Comparison of ENCODE assay signal across 30 cellular contexts in the genomic region with DNA sequence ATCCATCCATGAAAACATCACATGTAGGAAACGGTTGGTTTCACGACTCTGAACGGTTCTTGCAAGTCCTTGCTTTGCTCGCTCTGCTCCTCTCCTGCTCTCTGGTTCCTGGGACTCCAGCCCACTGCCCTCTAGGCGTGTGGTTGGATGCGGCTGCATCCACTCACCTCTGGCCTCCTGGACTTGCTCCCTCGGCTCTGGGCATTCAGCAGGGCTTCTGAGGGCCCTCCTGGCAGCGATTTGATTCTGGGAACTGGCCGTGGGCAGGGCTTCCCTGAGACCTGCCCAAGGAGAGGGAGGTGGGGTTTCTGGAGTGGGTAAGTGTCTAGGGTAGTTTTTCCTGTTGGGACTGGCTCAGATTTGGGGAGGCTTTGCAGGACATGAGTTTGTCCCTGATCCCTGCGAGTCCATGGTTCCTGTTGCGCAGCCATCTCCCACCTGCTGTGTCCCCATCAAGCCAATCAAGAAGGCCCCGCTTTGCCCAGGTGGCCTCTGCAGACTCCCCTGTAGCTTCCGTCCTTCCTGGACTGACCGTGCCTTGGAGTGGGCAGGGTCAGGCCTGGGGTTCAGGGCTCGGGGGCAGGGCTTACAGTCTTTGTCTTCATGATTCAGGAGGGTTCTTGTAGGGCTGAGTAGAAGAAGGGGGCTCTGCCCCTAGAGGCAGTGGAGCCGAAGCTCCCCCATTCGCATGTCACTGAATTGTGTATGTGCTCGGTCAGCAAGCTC.
A peak's percentile ranks its signal among the peaks of the same experiment; 100 is the strongest.
DNase-seq lines count a peak whose midpoint lies in the region; ATAC-seq, FAIRE-seq and TF ChIP-seq lines count a peak whose summit lies in the region.
"Had no signal": no experiment of that assay in that cellular context is flagged by ENCODE, and none has a peak within 500 bp of the region (broad histone marks: within the 10 kb centered on the region; RNA-seq: fewer than 3 reads in every experiment).

No MANE protein-coding gene starts in this region.

- no peak overlapping the region for H3K4me3 Mint-ChIP-seq in GM23338
- H3K4me3 Mint-ChIP-seq in chondrocyte (ENCODE audit: unreplicated experiment) = no peak overlapping the region
- H3K4me3 Mint-ChIP-seq: activated CD8-positive, alpha-beta T cell treated with anti-CD3 and anti-CD28 coated beads, Interleukin-2, amount 10 ng/mL, durations not matched to agents 7 days and 5 days; activated naive CD8-positive, alpha-beta T cell treated with anti-CD3 and anti-CD28 coated beads, Interleukin-2, amount 50 U/mL, for 24 hours; naive thymus-derived CD8-positive, alpha-beta T cell; stimulated activated memory B cell treated with anti-CD40 and anti-IgM and Interleukin-4, amounts not matched to agents 10 μg/mL and 1 μg/mL and 100 μg/mL, for 72 hours had no signal

- no peak overlapping the region for H3K23ac ChIP-seq in neuronal stem cell (ENCODE audit: low read depth, low read length, poor library complexity)

- no peak overlapping the region for H2AK5ac ChIP-seq in neuronal stem cell (ENCODE audit: low read depth, low read length)

- peak overlapping the region; percentile 35; the same call in 1 of the 2 replicates for H3K27ac Mint-ChIP-seq in GM23338
- no peak overlapping the region for H3K27ac Mint-ChIP-seq in chondrocyte (ENCODE audit: unreplicated experiment)
- H3K27ac Mint-ChIP-seq: activated CD8-positive, alpha-beta T cell treated with anti-CD3 and anti-CD28 coated beads, Interleukin-2, amount 10 ng/mL, durations not matched to agents 7 days and 5 days; activated naive CD8-positive, alpha-beta T cell treated with anti-CD3 and anti-CD28 coated beads, Interleukin-2, amount 50 U/mL, for 24 hours; stimulated activated memory B cell treated with anti-CD40 and anti-IgM and Interleukin-4, amounts not matched to agents 10 μg/mL and 1 μg/mL and 100 μg/mL, for 72 hours had no signal

- H2AFZ ChIP-seq in GM23338 (no peak overlapping the region), neuronal stem cell (ENCODE audit: low read length) (no peak overlapping the region)

- no peak overlapping the region for H2BK120ac ChIP-seq in neuronal stem cell (ENCODE audit: low read depth, low read length)

- no peak for FAIRE-seq in D721Med (lab: Jason Lieb, UNC)
- FAIRE-seq: astrocyte, GM12878 had no signal

- no peak overlapping the region for H4K8ac ChIP-seq in neuronal stem cell (ENCODE audit: low read depth, low read length)

- H2BK15ac ChIP-seq in neuronal stem cell (ENCODE audit: low read length) = no peak overlapping the region

- H3K4me1 Mint-ChIP-seq in GM23338 = peaks cover 58% of the 10 kb centered on the region
- H3K4me1 Mint-ChIP-seq in chondrocyte (ENCODE audit: low read depth) = no peaks in the 10 kb centered on the region
- H3K4me1 Mint-ChIP-seq: activated naive CD8-positive, alpha-beta T cell treated with anti-CD3 and anti-CD28 coated beads, Interleukin-2, amount 50 U/mL, for 24 hours; naive thymus-derived CD8-positive, alpha-beta T cell had no signal

- peaks cover 9% of the 10 kb centered on the region for H3K27me3 Mint-ChIP-seq in GM23338 (ENCODE audit: insufficient read depth, low read depth, poor library complexity)
- H3K27me3 Mint-ChIP-seq in chondrocyte (ENCODE audit: low read depth) = peaks cover 1% of the 10 kb centered on the region

- no peaks in the 10 kb centered on the region for H3K27me3 ChIP-seq in GM23338 (ENCODE audit: insufficient read depth)
- no peaks in the 10 kb centered on the region for H3K27me3 ChIP-seq in neuronal stem cell (ENCODE audit: control insufficient read depth in 3 of 3, insufficient read depth in 3 of 3, low read depth in 1 of 3, low read length in 3 of 3)
- H3K27me3 ChIP-seq: foreskin keratinocyte, upper lobe of left lung had no signal

- no peak overlapping the region for H2BK5ac ChIP-seq in neuronal stem cell (ENCODE audit: low read length)

- no peaks in the 10 kb centered on the region for H3K9me3 Mint-ChIP-seq in GM23338
- no peaks in the 10 kb centered on the region for H3K9me3 Mint-ChIP-seq in chondrocyte (ENCODE audit: low read depth)
- H3K9me3 Mint-ChIP-seq: activated naive CD8-positive, alpha-beta T cell treated with anti-CD3 and anti-CD28 coated beads, Interleukin-2, amount 50 U/mL, for 24 hours; naive thymus-derived CD8-positive, alpha-beta T cell; stimulated activated memory B cell treated with anti-CD40 and anti-IgM and Interleukin-4, amounts not matched to agents 10 μg/mL and 1 μg/mL and 100 μg/mL, for 72 hours had no signal

- WGBS in neuronal stem cell (ENCODE audit: extremely low coverage in 2 of 2, insufficient read length in 2 of 2, insufficient replicate concordance in 1 of 2), 2 donors = no CpG with 5 or more reads among the region's 18 CpGs

- H3K9ac ChIP-seq in neuronal stem cell (ENCODE audit: low read depth, low read length, poor library complexity) = no peak overlapping the region

- ATAC-seq in GM23338 (peak; percentile 24), GM18870 (IDR thresholded peaks at IDR 0.05; ENCODE audit: unreplicated experiment) (no peak)
- ATAC-seq: activated CD8-positive, alpha-beta T cell treated with anti-CD3 and anti-CD28 coated beads, Interleukin-2, amount 10 ng/mL, durations not matched to agents 7 days and 5 days; activated naive CD8-positive, alpha-beta T cell treated with anti-CD3 and anti-CD28 coated beads, Interleukin-2, amount 50 U/mL, for 24 hours; foreskin keratinocyte; GM12878; HCT116; naive thymus-derived CD8-positive, alpha-beta T cell; stimulated activated memory B cell treated with anti-CD40 and anti-IgM and Interleukin-4, amounts not matched to agents 10 μg/mL and 1 μg/mL and 100 μg/mL, for 72 hours had no signal

- H3K27ac ChIP-seq in GM23338 (ENCODE audit: low read depth) = no peak overlapping the region
- no peak overlapping the region for H3K27ac ChIP-seq in neuronal stem cell (replicated peaks; ENCODE audit: low read length)
- H3K27ac ChIP-seq: esophagus squamous epithelium, foreskin keratinocyte, heart left ventricle, upper lobe of left lung had no signal

- H2BK12ac ChIP-seq in neuronal stem cell (ENCODE audit: low read length) = no peak overlapping the region

- TF ChIP-seq CTCF in D721Med (IDR thresholded peaks at IDR 0.05; ENCODE audit: insufficient read depth, missing control alignments) (no peak), GM23338 (conservative IDR thresholded peaks at IDR 0.05; ENCODE audit: low read depth in 2 of 2) (0 out of 4 replicates have a peak, but pooled peaks of 1 of the 2 experiments have one; percentile 13), chondrocyte (IDR thresholded peaks at IDR 0.05) (no peak)

- peak overlapping the region; percentile 64 for H3K4me2 ChIP-seq in GM23338
- no peak overlapping the region for H3K4me2 ChIP-seq in neuronal stem cell (ENCODE audit: insufficient read depth, low read length, poor library complexity, severe bottlenecking)

- no peaks in the 10 kb centered on the region for H3K79me1 ChIP-seq in neuronal stem cell (ENCODE audit: low read depth, low read length)

- no peaks in the 10 kb centered on the region for H3K9me2 ChIP-seq in GM23338 (ENCODE audit: insufficient read depth)

- no peaks in the 10 kb centered on the region for H4K20me1 ChIP-seq in GM23338 (replicated peaks; ENCODE audit: insufficient read depth)

- no peaks in the 10 kb centered on the region for H3K79me2 ChIP-seq in GM23338 (replicated peaks; ENCODE audit: insufficient read depth)

- peak overlapping the region; percentile 58 for H3K18ac ChIP-seq in neuronal stem cell (ENCODE audit: low read length)

- H3K4me1 ChIP-seq in GM23338 (ENCODE audit: insufficient read depth) = peaks cover 30% of the 10 kb centered on the region
- peaks cover 4 to 15% of the 10 kb centered on the region in 2 donors for H3K4me1 ChIP-seq in neuronal stem cell (ENCODE audit: control insufficient read depth in 2 of 2, insufficient read depth in 1 of 2, low read depth in 1 of 2, low read length in 2 of 2)
- H3K4me1 ChIP-seq: esophagus squamous epithelium, foreskin keratinocyte, heart left ventricle, upper lobe of left lung had no signal

- peak overlapping the region; percentile 21 for H3K14ac ChIP-seq in neuronal stem cell (ENCODE audit: low read length)

- H4K91ac ChIP-seq in neuronal stem cell (ENCODE audit: low read depth, low read length, poor library complexity) = no peak overlapping the region

- H3K36me3 ChIP-seq in GM23338 (ENCODE audit: insufficient read depth) = no peaks in the 10 kb centered on the region
- H3K36me3 ChIP-seq in neuronal stem cell (replicated peaks in 1 of 2; ENCODE audit: control insufficient read depth in 2 of 2, insufficient read depth in 2 of 2, low read length in 2 of 2) = no peaks in the 10 kb centered on the region
- H3K36me3 ChIP-seq: esophagus squamous epithelium, heart left ventricle, upper lobe of left lung had no signal

- H3F3A ChIP-seq in GM23338 (replicated peaks; ENCODE audit: low read depth) = 0 out of 2 replicates have a peak, but pooled peaks cover 2% of the 10 kb centered on the region

- no peak overlapping the region for H3K4ac ChIP-seq in neuronal stem cell (ENCODE audit: low read length)

- H3K4me3 ChIP-seq in GM23338 = no peak overlapping the region
- no peak overlapping the region for H3K4me3 ChIP-seq in neuronal stem cell (ENCODE audit: low read length in 2 of 2)
- H3K4me3 ChIP-seq: esophagus squamous epithelium, GM12878, heart left ventricle, lung, upper lobe of left lung had no signal

- H3K36me3 Mint-ChIP-seq in GM23338 (ENCODE audit: low read depth) = peaks cover 4% of the 10 kb centered on the region; the same call in 1 of the 3 replicates
- H3K36me3 Mint-ChIP-seq in chondrocyte (ENCODE audit: low read depth) = no peaks in the 10 kb centered on the region
- H3K36me3 Mint-ChIP-seq: naive thymus-derived CD8-positive, alpha-beta T cell; stimulated activated memory B cell treated with anti-CD40 and anti-IgM and Interleukin-4, amounts not matched to agents 10 μg/mL and 1 μg/mL and 100 μg/mL, for 72 hours had no signal

- DNase-seq in D721Med (ENCODE audit: insufficient read length, low spot score) = peak; percentile 13
- no peak for DNase-seq in GM23338 (ENCODE audit: low spot score)
- DNase-seq in ecto neural progenitor cell (ENCODE audit: low spot score) = peak; percentile 33
- DNase-seq in neuronal stem cell (ENCODE audit: low spot score) = no peak
- DNase-seq in kidney tubule cell (ENCODE audit: low spot score) = no peak
- no peak for DNase-seq in SW 1271 (lab: John Stamatoyannopoulos, UW)
- no peak for DNase-seq in chondrocyte (ENCODE audit: low spot score)
- DNase-seq: activated CD8-positive, alpha-beta T cell treated with anti-CD3 and anti-CD28 coated beads, Interleukin-2, amount 10 ng/mL, durations not matched to agents 7 days and 5 days; activated gamma-delta T cell treated with Interleukin-2 at 50 U/mL for 16 hours; activated naive CD8-positive, alpha-beta T cell treated with anti-CD3 and anti-CD28 coated beads, Interleukin-2, amount 50 U/mL, for 24 hours; activated T-cell treated with anti-CD3 and anti-CD28 coated beads, Interleukin-2, amount 50 U/mL, for 1 hour; caudate nucleus; DMS153; esophagus squamous epithelium; foreskin keratinocyte; kidney glomerular epithelial cell; NCI-H1105 treated with DMSO at 0.1 percent for 48 hours; NCI-H1930; NCI-H524 treated with DMSO at 0.1 percent for 48 hours; substantia nigra; T-helper 2 cell had no signal

- peaks cover 0 to 13% of the 10 kb centered on the region in 2 donors for H3K9me3 ChIP-seq in neuronal stem cell (replicated peaks in 1 of 2; ENCODE audit: control insufficient read depth in 2 of 2, insufficient read depth in 1 of 2, low read depth in 1 of 2, low read length in 2 of 2)
- H3K9me3 ChIP-seq: esophagus squamous epithelium, heart left ventricle, upper lobe of left lung had no signal

TF ChIP-seq in GM23338, 12 proteins besides CTCF, POLR2A, EP300 and RAD21 (continues in another document):
- no peak for TF ChIP-seq EZH2 (IDR thresholded peaks at IDR 0.05; ENCODE audit: low read depth, unreplicated experiment)

Comparison
In these comparisons a context has a peak if more than half of its experiments do, and no peak if none do; other contexts are left out.
1. DNase-seq: peak in D721Med (single experiment) and ecto neural progenitor cell (single experiment); none in GM23338 (single experiment), neuronal stem cell (single experiment), kidney tubule cell (single experiment), SW 1271 (0 of 2) and chondrocyte (single experiment).